8 cellular contexts compared by ENCODE assay signal in genomic region chr5:150625164-150625535, GRCh38. TPM values are rescaled to one million over a fixed set of nuclear protein-coding genes. Genes with fewer than 3 reads are reported as not detected.
A peak's percentile ranks its signal among the peaks of the same experiment; 100 is the strongest.
DNase-seq lines count a peak whose midpoint lies in the region; ATAC-seq and TF ChIP-seq lines count a peak whose summit lies in the region.

No MANE protein-coding gene starts in this region.

- peaks cover 0 to 5% (median 1%) of the 10 kb centered on the region in 3 donors for H3K36me3 Mint-ChIP-seq in naive thymus-derived CD8-positive, alpha-beta T cell

- peaks cover 4% of the 10 kb centered on the region; the same call in 1 of the 2 replicates for H3K27me3 ChIP-seq in ACC112 (ENCODE audit: insufficient read depth, low read length)

- H3K4me3 ChIP-seq in ACC112 (ENCODE audit: low read depth, low read length) (peak overlapping the region; percentile 78), OCI-LY7 (ENCODE audit: low read depth, low read length, poor library complexity, severe bottlenecking) (no peak overlapping the region), fibroblast of mammary gland (ENCODE audit: control insufficient read depth, low read depth, low read length) (peak overlapping the region; percentile 46)

- H3K9me3 Mint-ChIP-seq in naive thymus-derived CD8-positive, alpha-beta T cell = peaks cover 0 to 2% (median 0%) of the 10 kb centered on the region in 9 donors

- H3K27ac Mint-ChIP-seq in naive thymus-derived CD8-positive, alpha-beta T cell = no peak overlapping the region

- intact Hi-C loops in OCI-LY7 (cut with micrococcal nuclease; ENCODE audit: unreplicated experiment) = no loop called here

- no peaks in the 10 kb centered on the region for H3K79me2 ChIP-seq in ACC112 (ENCODE audit: control insufficient read depth, insufficient read depth, low read length, unreplicated experiment)
- H3K79me2 ChIP-seq in OCI-LY7 (ENCODE audit: insufficient read depth, low read depth, low read length) = no peaks in the 10 kb centered on the region

- peak overlapping the region in 1 of 10 donors; percentile 2 for H3K4me3 Mint-ChIP-seq in naive thymus-derived CD8-positive, alpha-beta T cell

- H3K27me3 Mint-ChIP-seq in naive thymus-derived CD8-positive, alpha-beta T cell = peaks cover 10 to 36% (median 31%) of the 10 kb centered on the region in 5 donors

- H3K36me3 ChIP-seq in ACC112 (ENCODE audit: insufficient read depth, low read length) = no peaks in the 10 kb centered on the region
- no peaks in the 10 kb centered on the region for H3K36me3 ChIP-seq in OCI-LY7 (ENCODE audit: insufficient read depth, low read length)

- H3K4me1 ChIP-seq in ACC112 (ENCODE audit: control insufficient read depth, insufficient read depth, low read length, unreplicated experiment) (peaks cover 18% of the 10 kb centered on the region), OCI-LY7 (ENCODE audit: insufficient read depth, low read length, poor library complexity, severe bottlenecking) (peaks cover 12% of the 10 kb centered on the region)

- peak overlapping the region; percentile 49 for H3K4me2 ChIP-seq in OCI-LY7 (ENCODE audit: low read length)

- peak; percentile 7 to 8 for ATAC-seq in naive thymus-derived CD8-positive, alpha-beta T cell
- no peak for ATAC-seq in HG03378 (IDR thresholded peaks at IDR 0.05; ENCODE audit: unreplicated experiment)

- TF ChIP-seq CTCF in OCI-LY7 (conservative IDR thresholded peaks at IDR 0.05; ENCODE audit: low read length) (no peak), fibroblast of mammary gland (conservative IDR thresholded peaks at IDR 0.05; ENCODE audit: control insufficient read depth, insufficient read depth, low read depth, low read length) (no peak)

- no peak overlapping the region for H3K27ac ChIP-seq in ACC112 (ENCODE audit: low read depth, low read length)
- H3K27ac ChIP-seq in OCI-LY7 (ENCODE audit: low read depth, low read length, poor library complexity, severe bottlenecking) = no peak overlapping the region

- H3K4me1 Mint-ChIP-seq in naive thymus-derived CD8-positive, alpha-beta T cell = peaks cover 8 to 36% (median 12%) of the 10 kb centered on the region in 4 donors

- no peaks in the 10 kb centered on the region for H4K20me1 ChIP-seq in OCI-LY7 (ENCODE audit: insufficient read depth, low read length)

- no peaks in the 10 kb centered on the region for H3K9me3 ChIP-seq in OCI-LY7 (ENCODE audit: low read length)

- BruUV-seq in OCI-LY7 (replicated peaks; lab: Mats Ljungman, UMichigan) = no TSS peak

- H3K9me2 ChIP-seq in OCI-LY7 (ENCODE audit: insufficient read depth, low read length) = no peaks in the 10 kb centered on the region

- DNase-seq in OCI-LY7 (ENCODE audit: low spot score) (no peak), fibroblast of mammary gland (ENCODE audit: low read depth) (no peak), HT-29 (ENCODE audit: low spot score) (no peak), T-helper 9 cell (no peak)
- peak in 1 of 10 donors; percentile 56 for DNase-seq in naive thymus-derived CD8-positive, alpha-beta T cell
- DNase-seq in stimulated activated CD4-positive, alpha-beta T cell treated with anti-CD3 and anti-CD28 coated beads, Interleukin-2, amount 100 ng/mL, for 48 hours = no peak

- CTCF ChIA-PET in OCI-LY7 (lab: Charles Lee; ENCODE audit: unreplicated experiment) = no interaction called here

- H2AFZ ChIP-seq in ACC112 (ENCODE audit: low read length, unreplicated experiment) = peak overlapping the region; percentile 40
- H2AFZ ChIP-seq in OCI-LY7 (ENCODE audit: low read length) = no peak overlapping the region

- POLR2A ChIA-PET in OCI-LY7 (lab: Charles Lee) = no interaction called here
- POLR2A ChIA-PET in naive thymus-derived CD8-positive, alpha-beta T cell (lab: Charles Lee) = no interaction called here

RNA-seq across cellular contexts. Expression of gene SYNPO, which starts 15.3 kb away (rescaled TPM):
- not detected in 2 replicates for total RNA-seq in OCI-LY7 (2014; rRNA removed; shearing (Covaris generic))
- total RNA-seq in OCI-LY7 (2022) = 0.08 and 0.15 TPM in 2 replicates
- under 1 TPM; 0.71 to 0.83 TPM for total RNA-seq in naive thymus-derived CD8-positive, alpha-beta T cell
- not detected for polyA plus RNA-seq in naive thymus-derived CD8-positive, alpha-beta T cell
- 0.44 and 0.56 TPM in 2 replicates for total RNA-seq in HT-29 (2014; rRNA removed; shearing (Covaris generic))

RNA-seq across cellular contexts. Expression of gene MYOZ3, which starts 35.9 kb away (rescaled TPM):
- total RNA-seq in OCI-LY7 (2014; rRNA removed; shearing (Covaris generic)) = not detected in 2 replicates
- total RNA-seq in OCI-LY7 (2022) = not detected in 2 replicates
- not detected for total RNA-seq in naive thymus-derived CD8-positive, alpha-beta T cell
- polyA plus RNA-seq in naive thymus-derived CD8-positive, alpha-beta T cell = under 1 TPM in 2 of 3 donors, not detected in 1; 0.05 to 0.19 TPM
- total RNA-seq in HT-29 (2014; rRNA removed; shearing (Covaris generic)) = not detected in 2 replicates
